Comparison of ENCODE assay signal across 8 cellular contexts in genomic region chr4:169660929-169661328, GRCh38. TPM values are rescaled to one million over a fixed set of nuclear protein-coding genes. Genes with fewer than 3 reads are reported as not detected.
DNase-seq lines count a peak whose midpoint lies in the region; ATAC-seq and TF ChIP-seq lines count a peak whose summit lies in the region.

No MANE protein-coding gene starts in this region.

- no peak for DNase-seq in heart right ventricle
- DNase-seq in left cardiac atrium = no peak
- no peak for DNase-seq in adipocyte (ENCODE audit: low read depth)
- DNase-seq in kidney epithelial cell (ENCODE audit: low read depth) = no peak
- DNase-seq in upper lobe of right lung = no peak

- H3K9me3 ChIP-seq in heart right ventricle (no peaks in the 10 kb centered on the region), adipocyte (ENCODE audit: control insufficient read depth, low read length) (no peaks in the 10 kb centered on the region), upper lobe of right lung (no peaks in the 10 kb centered on the region)

- no peak for TF ChIP-seq CTCF in heart right ventricle (IDR thresholded peaks at IDR 0.05)
- no peak for TF ChIP-seq CTCF in kidney epithelial cell (IDR thresholded peaks at IDR 0.05; ENCODE audit: insufficient read depth, low read length, poor library complexity, severe bottlenecking)
- no peak for TF ChIP-seq CTCF in upper lobe of right lung (IDR thresholded peaks at IDR 0.05)

- peak overlapping the region; percentile 68 to 89 (median 84) for H3K27ac ChIP-seq in heart right ventricle
- peak overlapping the region; percentile 73 for H3K27ac ChIP-seq in upper lobe of right lung

- peaks cover 0 to 72% (median 42%) of the 10 kb centered on the region in 9 donors for H3K4me1 ChIP-seq in heart right ventricle
- peaks cover 25% of the 10 kb centered on the region for H3K4me1 ChIP-seq in adipocyte (ENCODE audit: control insufficient read depth, insufficient read depth, low read length)
- H3K4me1 ChIP-seq in upper lobe of right lung = peaks cover 24% of the 10 kb centered on the region

- H3K4me3 ChIP-seq in heart right ventricle (peak overlapping the region; percentile 5 to 59 (median 50)), adipocyte (ENCODE audit: low read length) (peak overlapping the region; percentile 91), kidney epithelial cell (ENCODE audit: low read depth, low read length) (peak overlapping the region; percentile 44), upper lobe of right lung (no peak overlapping the region)

- ATAC-seq in heart right ventricle = no peak
- no peak for ATAC-seq in left cardiac atrium
- ATAC-seq in upper lobe of right lung = no peak
- no peak for ATAC-seq in HG02642 (IDR thresholded peaks at IDR 0.05; ENCODE audit: poor library complexity, unreplicated experiment)
- ATAC-seq in GM21737 (IDR thresholded peaks at IDR 0.05; ENCODE audit: unreplicated experiment) = no peak
- no peak for ATAC-seq in HG03565 (IDR thresholded peaks at IDR 0.05; ENCODE audit: unreplicated experiment)

- H3K27me3 ChIP-seq in heart right ventricle (no peaks in the 10 kb centered on the region), adipocyte (replicated peaks; ENCODE audit: control insufficient read depth, insufficient read depth, low read length) (no peaks in the 10 kb centered on the region), kidney epithelial cell (ENCODE audit: control insufficient read depth, insufficient read depth, low read length) (no peaks in the 10 kb centered on the region), upper lobe of right lung (no peaks in the 10 kb centered on the region)

- intact Hi-C loops in heart right ventricle (cut with DNase I) (loop anchor here in 6 of 10 donors (1.0 to 10.0 kb wide), 5 partner anchors 34 to 46 kb away; partner anchors contain the start of genes CLCN3 (in 4 of the 6) and NEK1 (in 1 of the 6)), left cardiac atrium (cut with DNase I) (no loop called here), upper lobe of right lung (cut with DNase I) (no loop called here)

- 41 to 59% methylated on average over 3 of the region's 3 CpGs for WGBS in heart right ventricle, 2 donors

- peak overlapping the region; percentile 87 for H3K9ac ChIP-seq in adipocyte (ENCODE audit: low read length)

- H3K36me3 ChIP-seq in heart right ventricle = no peaks in the 10 kb centered on the region
- H3K36me3 ChIP-seq in adipocyte (ENCODE audit: control insufficient read depth, insufficient read depth, low read length, severe bottlenecking) = no peaks in the 10 kb centered on the region
- no peaks in the 10 kb centered on the region for H3K36me3 ChIP-seq in kidney epithelial cell (ENCODE audit: control insufficient read depth, insufficient read depth, low read length)
- no peaks in the 10 kb centered on the region for H3K36me3 ChIP-seq in upper lobe of right lung

RNA-seq across cellular contexts. Expression of gene CLCN3, which starts 40.6 kb away (rescaled TPM):
- total RNA-seq in heart right ventricle = 10 to 100 TPM; 53.4 to 94.9 (median 65.2) TPM
- polyA plus RNA-seq in heart right ventricle = 10 to 100 TPM; 13.1 to 21.9 TPM
- 10 to 100 TPM; 38.7 to 42.5 TPM for total RNA-seq in left cardiac atrium
- total RNA-seq in kidney epithelial cell = 52.9 and 58.3 TPM in 2 replicates
- total RNA-seq in upper lobe of right lung = 39.2 TPM

RNA-seq across cellular contexts. Expression of gene NEK1, which starts 48.5 kb away (rescaled TPM):
- 10 to 100 TPM; 12.0 to 18.6 (median 15.5) TPM for total RNA-seq in heart right ventricle
- 10 to 100 TPM in 1 of 2 donors, 1 to 10 TPM in 1; 3.6 to 10.8 TPM for polyA plus RNA-seq in heart right ventricle
- 10 to 100 TPM; 12.4 to 13.3 TPM for total RNA-seq in left cardiac atrium
- 13.1 and 13.2 TPM in 2 replicates for total RNA-seq in kidney epithelial cell
- total RNA-seq in upper lobe of right lung = 13.5 TPM

Comparison
In these comparisons a context has a peak if more than half of its experiments do, and no peak if none do; other contexts are left out.
1. intact Hi-C loops: an anchor here in heart right ventricle (1.0 to 10.0 kb wide); none called in left cardiac atrium and upper lobe of right lung.